ENCODE assay signal across 1 cellular context in genomic region chr5:157278319-157279037, GRCh38.
TF ChIP-seq lines count a peak whose summit lies in the region.

No MANE protein-coding gene starts in this region.

TF ChIP-seq in K562, 482 proteins besides CTCF, POLR2A, EP300 and RAD21 (continued from another document and continues in another):
- TF ChIP-seq RERE (CRISPR knock-in tag; IDR thresholded peaks at IDR 0.05; ENCODE audit: borderline replicate concordance), result no peak
- no peak for TF ChIP-seq STAG1 (CRISPR knock-in tag; IDR thresholded peaks at IDR 0.05; ENCODE audit: borderline replicate concordance)
- no peak for TF ChIP-seq HDAC6 (IDR thresholded peaks at IDR 0.05; ENCODE audit: low read depth, low read length)
- TF ChIP-seq THRA (IDR thresholded peaks at IDR 0.05), result no peak
- no peak for TF ChIP-seq FOXA1 (IDR thresholded peaks at IDR 0.05; ENCODE audit: borderline replicate concordance)
- TF ChIP-seq ZC3H8 (IDR thresholded peaks at IDR 0.05), result no peak
- TF ChIP-seq GTF3C2 (IDR thresholded peaks at IDR 0.05; ENCODE audit: borderline replicate concordance, extremely low read depth, insufficient read length), result no peak
- TF ChIP-seq DPF2 (IDR thresholded peaks at IDR 0.05), result no peak
- TF ChIP-seq SETDB1 (IDR thresholded peaks at IDR 0.05; ENCODE audit: low read length), result no peak
- no peak for TF ChIP-seq PCBP1 (IDR thresholded peaks at IDR 0.05; ENCODE audit: low read depth, low read length, poor library complexity, severe bottlenecking)
- no peak for TF ChIP-seq NKRF (IDR thresholded peaks at IDR 0.05; ENCODE audit: borderline replicate concordance)
- TF ChIP-seq XRCC4 (IDR thresholded peaks at IDR 0.05; ENCODE audit: extremely low read depth, insufficient read depth, insufficient read length), result no peak
- TF ChIP-seq HMG20B (CRISPR knock-in tag; IDR thresholded peaks at IDR 0.05), result no peak
- no peak for TF ChIP-seq TAF15 (IDR thresholded peaks at IDR 0.05; ENCODE audit: low read depth, low read length)
- TF ChIP-seq ZNF217 (CRISPR knock-in tag; IDR thresholded peaks at IDR 0.05), result no peak
- TF ChIP-seq ZNF696 (CRISPR knock-in tag; conservative IDR thresholded peaks at IDR 0.05), result 0 out of 2 replicates have a peak, but pooled peaks have one; percentile 19
- TF ChIP-seq KAT8 (IDR thresholded peaks at IDR 0.05; ENCODE audit: low read depth), result no peak
- TF ChIP-seq U2AF1 (optimal IDR thresholded peaks at IDR 0.05; ENCODE audit: low read depth, low read length), result no peak
- no peak for TF ChIP-seq KLF16 (IDR thresholded peaks at IDR 0.05)
- no peak for TF ChIP-seq ATF3 (IDR thresholded peaks at IDR 0.05)
- TF ChIP-seq ATF3 (CRISPR knock-in tag; conservative IDR thresholded peaks at IDR 0.05), result no peak
- no peak for TF ChIP-seq NR1H2 (CRISPR knock-in tag; IDR thresholded peaks at IDR 0.05)
- peak; percentile 83; the same call in 1 of the 2 replicates for TF ChIP-seq HSF4 (CRISPR knock-in tag; IDR thresholded peaks at IDR 0.05; ENCODE audit: borderline replicate concordance)
- TF ChIP-seq THRAP3 (IDR thresholded peaks at IDR 0.05; ENCODE audit: borderline replicate concordance), result no peak
- 0 out of 4 replicates have a peak, but pooled peaks of 1 of the 2 experiments have one; percentile 20 for TF ChIP-seq FOXA3 (CRISPR knock-in tag; conservative IDR thresholded peaks at IDR 0.05 in 1 of 2, IDR thresholded peaks at IDR 0.05 in 1 of 2)
- TF ChIP-seq HDAC8 (tag; IDR thresholded peaks at IDR 0.05), result peak; percentile 92
- no peak for TF ChIP-seq RBFOX2 (IDR thresholded peaks at IDR 0.05; ENCODE audit: low read depth, low read length)
- peak; percentile 96 for TF ChIP-seq DDX20 (tag; IDR thresholded peaks at IDR 0.05; ENCODE audit: low read depth)
- TF ChIP-seq ZNF124 (CRISPR knock-in tag; IDR thresholded peaks at IDR 0.05), result no peak
- TF ChIP-seq POLR2AphosphoS2 (IDR thresholded peaks at IDR 0.05; ENCODE audit: low read length), result no peak
- no peak for TF ChIP-seq NCOA2 (IDR thresholded peaks at IDR 0.05; ENCODE audit: partially characterized antibody in 2 of 2)
- TF ChIP-seq HEY1 (CRISPR knock-in tag; IDR thresholded peaks at IDR 0.05; ENCODE audit: borderline replicate concordance), result peak; percentile 79; the same call in 1 of the 2 replicates
- peak; percentile 92 for TF ChIP-seq RNF219 (CRISPR knock-in tag; IDR thresholded peaks at IDR 0.05)
- peak; percentile 53; the same call in 1 of the 2 replicates for TF ChIP-seq OTX1 (CRISPR knock-in tag; IDR thresholded peaks at IDR 0.05)
- TF ChIP-seq ZNF384 (IDR thresholded peaks at IDR 0.05; ENCODE audit: low read depth, low read length), result no peak
- no peak for TF ChIP-seq PHB2 (IDR thresholded peaks at IDR 0.05; ENCODE audit: low read depth)
- TF ChIP-seq RBM14 (IDR thresholded peaks at IDR 0.05; ENCODE audit: borderline replicate concordance, insufficient read depth, low read depth, low read length), result no peak
- no peak for TF ChIP-seq ZBTB26 (CRISPR knock-in tag; IDR thresholded peaks at IDR 0.05)
- TF ChIP-seq SP1 (CRISPR knock-in tag; IDR thresholded peaks at IDR 0.05), result no peak
- peak; percentile 87 for TF ChIP-seq NFXL1 (CRISPR knock-in tag; IDR thresholded peaks at IDR 0.05)
- no peak for TF ChIP-seq E2F6 (IDR thresholded peaks at IDR 0.05; ENCODE audit: borderline replicate concordance in 1 of 2, extremely low read depth in 1 of 2, insufficient read depth in 1 of 2, insufficient read length in 1 of 2, low read depth in 1 of 2, low read length in 1 of 2, poor library complexity in 1 of 2, severe bottlenecking in 1 of 2)
- TF ChIP-seq ZBTB7A (IDR thresholded peaks at IDR 0.05; ENCODE audit: borderline replicate concordance, control insufficient read depth, low read depth, low read length), result no peak
- no peak for TF ChIP-seq SMARCE1 (IDR thresholded peaks at IDR 0.05)
- no peak for TF ChIP-seq EP400 (IDR thresholded peaks at IDR 0.05)
- TF ChIP-seq ASH1L (IDR thresholded peaks at IDR 0.05; ENCODE audit: borderline replicate concordance, low read depth, partially characterized antibody), result no peak
- peak; percentile 90 for TF ChIP-seq PYGO2 (tag; IDR thresholded peaks at IDR 0.05)
- TF ChIP-seq EHMT2 (IDR thresholded peaks at IDR 0.05), result no peak
